8 cellular contexts compared by ENCODE assay signal in the genomic region with DNA sequence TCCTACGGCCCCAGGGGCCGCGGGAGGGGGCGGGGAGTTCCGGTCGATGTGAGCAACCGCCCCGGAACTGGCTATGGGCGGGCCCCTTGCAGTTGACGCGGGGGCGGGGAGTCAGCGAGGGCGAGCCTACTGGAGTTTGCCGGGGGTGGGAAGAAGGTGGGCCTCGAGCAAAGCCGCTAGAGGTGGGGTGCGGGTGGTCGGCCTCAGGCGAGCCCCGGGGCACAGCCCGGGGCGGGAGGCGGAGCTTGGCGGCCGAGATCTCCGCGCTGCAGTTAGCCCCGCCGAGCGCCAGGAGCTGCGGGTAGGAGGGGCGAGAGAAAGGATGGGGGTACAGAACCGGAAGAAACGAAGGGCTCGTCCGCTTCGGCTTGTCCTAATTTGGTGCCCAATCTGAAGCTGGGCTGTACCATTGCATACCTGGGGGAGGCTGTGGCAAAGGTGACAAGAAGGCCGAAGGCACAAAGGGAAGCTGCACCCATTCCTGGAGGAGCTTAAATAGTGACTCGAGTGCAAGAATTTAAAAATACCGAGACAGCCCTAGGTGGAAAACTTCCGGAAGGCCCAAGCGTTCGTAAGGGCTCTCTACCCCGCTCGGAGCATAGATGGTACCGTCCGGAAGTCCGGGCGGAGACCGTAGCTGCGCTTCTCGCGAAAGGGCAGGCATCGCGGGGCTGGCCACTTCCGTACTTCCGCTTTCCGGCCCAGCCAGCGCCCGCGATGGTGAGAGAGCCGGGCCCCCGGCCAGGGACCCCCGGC. TPM values are rescaled to one million over a fixed set of nuclear protein-coding genes. Genes with fewer than 3 reads are reported as not detected.
DNase-seq lines count a peak whose midpoint lies in the region; ATAC-seq lines count a peak whose summit lies in the region.

A gene (plus strand): TSS at position 678 of the 756 bp plus-strand sequence. CDS start 40 bp downstream, at position 718.
A gene with protein sequence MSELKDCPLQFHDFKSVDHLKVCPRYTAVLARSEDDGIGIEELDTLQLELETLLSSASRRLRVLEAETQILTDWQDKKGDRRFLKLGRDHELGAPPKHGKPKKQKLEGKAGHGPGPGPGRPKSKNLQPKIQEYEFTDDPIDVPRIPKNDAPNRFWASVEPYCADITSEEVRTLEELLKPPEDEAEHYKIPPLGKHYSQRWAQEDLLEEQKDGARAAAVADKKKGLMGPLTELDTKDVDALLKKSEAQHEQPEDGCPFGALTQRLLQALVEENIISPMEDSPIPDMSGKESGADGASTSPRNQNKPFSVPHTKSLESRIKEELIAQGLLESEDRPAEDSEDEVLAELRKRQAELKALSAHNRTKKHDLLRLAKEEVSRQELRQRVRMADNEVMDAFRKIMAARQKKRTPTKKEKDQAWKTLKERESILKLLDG (minus strand): TSS at position 69 of the 756 bp plus-strand sequence. CDS start 1,007 bp downstream, outside the sequence.

- peak; percentile 74 for DNase-seq in COLO829 (ENCODE audit: low spot score)
- peak; percentile 92 for DNase-seq in HT1080 (ENCODE audit: low read depth)
- DNase-seq in NOMO-1 (lab: John Stamatoyannopoulos, UW; ENCODE audit: unreplicated experiment in 2 of 2), result peak; percentile 96 to 99
- peak; percentile 88 for DNase-seq in effector CD8-positive, alpha-beta T cell (lab: John Stamatoyannopoulos, UW)
- DNase-seq in medulla oblongata (ENCODE audit: extremely low spot score), result peak; percentile 96
- peak; percentile 72 to 93 (median 80) for DNase-seq in stimulated activated CD4-positive, alpha-beta T cell treated with anti-CD3 and anti-CD28 coated beads, TNF-alpha, amount 100 ng/mL, for 48 hours (ENCODE audit: low read depth in 3 of 3)

- peak; percentile 72 for ATAC-seq in GM21367 (IDR thresholded peaks at IDR 0.05; ENCODE audit: unreplicated experiment)

- CTCF ChIA-PET in activated CD8-positive, alpha-beta memory T cell treated with anti-CD3 and anti-CD28 coated beads for 36 hours (lab: Charles Lee), result interaction anchor here (0.7 to 2.0 kb wide), 5 partner anchors 10 to 65 kb away, joined by 3 to 11 read pairs (median 5); no protein-coding TSS in a partner anchor

- POLR2A ChIA-PET in activated CD8-positive, alpha-beta memory T cell treated with anti-CD3 and anti-CD28 coated beads for 36 hours (lab: Charles Lee), result interaction anchor here (0.7 to 2.0 kb wide), 12 partner anchors 11 to 396 kb away, joined by 3 to 19 read pairs (median 4); a partner anchor contains a TSS

RNA-seq across cellular contexts. Expression of the first gene that starts in this region (rescaled TPM):
- total RNA-seq in HT1080 (2014; rRNA removed; shearing (Covaris generic)), result 295 and 306 TPM in 2 replicates
- 261 and 270 TPM in 2 replicates for polyA plus RNA-seq in HT1080 (2015; cell fraction: cytosol; rRNA removed)
- 106 and 119 TPM in 2 replicates for polyA plus RNA-seq in HT1080 (2015; cell fraction: nucleus; rRNA removed)
- 100 to 1,000 TPM; 299 to 300 TPM for total RNA-seq in activated CD8-positive, alpha-beta memory T cell treated with anti-CD3 and anti-CD28 coated beads for 36 hours

RNA-seq across cellular contexts. Expression of the second gene that starts in this region (rescaled TPM):
- 91.5 and 104 TPM in 2 replicates for total RNA-seq in HT1080 (2014; rRNA removed; shearing (Covaris generic))
- 87.4 and 97.1 TPM in 2 replicates for polyA plus RNA-seq in HT1080 (2015; cell fraction: cytosol; rRNA removed)
- polyA plus RNA-seq in HT1080 (2015; cell fraction: nucleus; rRNA removed), result 54.0 and 62.6 TPM in 2 replicates
- total RNA-seq in activated CD8-positive, alpha-beta memory T cell treated with anti-CD3 and anti-CD28 coated beads for 36 hours, result 10 to 100 TPM; 57.4 to 58.9 TPM

Comparison
In these comparisons a context has a peak if more than half of its experiments do, and no peak if none do; other contexts are left out.
1. Peak in every context shown above with its lines: DNase-seq and ATAC-seq.